Comparison of ENCODE assay signal across 15 cellular contexts in genomic region chr1:114024049-114024448, GRCh38. TPM values are rescaled to one million over a fixed set of nuclear protein-coding genes. Genes with fewer than 3 reads are reported as not detected.
DNase-seq lines count a peak whose midpoint lies in the region; ATAC-seq, FAIRE-seq and TF ChIP-seq lines count a peak whose summit lies in the region.
"Had no signal": no experiment of that assay in that cellular context is flagged by ENCODE, and none has a peak within 500 bp of the region (broad histone marks: within the 10 kb centered on the region; RNA-seq: fewer than 3 reads in every experiment).

No MANE protein-coding gene starts in this region.

- H3K27me3 ChIP-seq in GM23248 (replicated peaks; ENCODE audit: insufficient read depth) (0 out of 2 replicates have a peak, but pooled peaks cover 3% of the 10 kb centered on the region), H1 (replicated peaks in 1 of 4; ENCODE audit: control insufficient read depth in 3 of 4, extremely low read depth in 1 of 4, insufficient read depth in 3 of 4, low read length in 3 of 4) (no peaks in the 10 kb centered on the region; a peak in 1 of 7 replicates)

- peak overlapping the region; percentile 96 for H2BK120ac ChIP-seq in H1 (replicated peaks; ENCODE audit: low read depth, low read length)

- no peaks in the 10 kb centered on the region for H4K20me1 ChIP-seq in GM23248 (ENCODE audit: insufficient read depth)
- no peaks in the 10 kb centered on the region for H4K20me1 ChIP-seq in H1 (replicated peaks in 1 of 2; ENCODE audit: control insufficient read depth in 1 of 2, insufficient read depth in 2 of 2, low read length in 2 of 2)

- POLR2A ChIA-PET in H1 (lab: Charles Lee; ENCODE audit: partially characterized antibody) = interaction anchor here (1.2 to 2.5 kb wide), 5 partner anchors 9 to 122 kb away, joined by 3 to 15 read pairs (median 7); no protein-coding TSS in a partner anchor

- TF ChIP-seq CTCF in H1 (IDR thresholded peaks at IDR 0.05; ENCODE audit: control extremely low read depth in 1 of 3, insufficient read depth in 1 of 3, low read depth in 1 of 3, low read length in 3 of 3) (no peak), nephron (IDR thresholded peaks at IDR 0.05; ENCODE audit: unreplicated experiment in 3 of 3) (no peak)

- TF ChIP-seq RAD21 in H1 (IDR thresholded peaks at IDR 0.05 in 1 of 2, conservative IDR thresholded peaks at IDR 0.05 in 1 of 2; ENCODE audit: low read depth in 2 of 2, low read length in 2 of 2) = no peak

- H3K23me2 ChIP-seq in H1 (ENCODE audit: low read depth, low read length) = no peaks in the 10 kb centered on the region; the same call in 1 of the 2 replicates

- TF ChIP-seq EP300 in H1 (IDR thresholded peaks at IDR 0.05; ENCODE audit: borderline replicate concordance in 1 of 2, low read depth in 2 of 2, low read length in 2 of 2) = no peak

- no peaks in the 10 kb centered on the region for H3K36me3 Mint-ChIP-seq in nephron (ENCODE audit: low read depth)

- H3F3A ChIP-seq in GM23248 (ENCODE audit: insufficient read depth) = no peaks in the 10 kb centered on the region

- peak overlapping the region; percentile 99 for H2BK20ac ChIP-seq in H1 (ENCODE audit: low read length)

- FAIRE-seq in H1 (lab: Jason Lieb, UNC) = peak; percentile 48
- FAIRE-seq: TTC549 had no signal

- no peak for ATAC-seq in GM18505 (IDR thresholded peaks at IDR 0.05; ENCODE audit: unreplicated experiment)
- ATAC-seq in GM21576 (IDR thresholded peaks at IDR 0.05; ENCODE audit: unreplicated experiment) = no peak
- ATAC-seq in HG02642 (IDR thresholded peaks at IDR 0.05; ENCODE audit: poor library complexity, unreplicated experiment) = no peak
- ATAC-seq: activated CD8-positive, alpha-beta T cell treated with anti-CD3 and anti-CD28 coated beads for 36 hours had no signal

- H4K91ac ChIP-seq in H1 (replicated peaks; ENCODE audit: insufficient read length, low read length) = peak overlapping the region; percentile 92

- H3K4me3 ChIP-seq in GM23248 = no peak overlapping the region
- peak overlapping the region in 1 of 4 experiments; percentile 5; a peak in 1 of 8 replicates for H3K4me3 ChIP-seq in H1 (ENCODE audit: extremely low read depth in 1 of 4, insufficient read depth in 2 of 4, low read depth in 3 of 4, low read length in 4 of 4)

- peak overlapping the region; percentile 68; the same call in 1 of the 2 replicates for H2AK5ac ChIP-seq in H1 (ENCODE audit: low read depth, low read length)

- peaks cover 8% of the 10 kb centered on the region for H3K9me3 Mint-ChIP-seq in nephron
- H3K9me3 Mint-ChIP-seq: activated CD8-positive, alpha-beta T cell treated with anti-CD3 and anti-CD28 coated beads for 36 hours had no signal

- TF ChIP-seq POLR2A in H1 (IDR thresholded peaks at IDR 0.05; ENCODE audit: control extremely low read depth in 1 of 2, low read depth in 2 of 2, low read length in 2 of 2) = no peak
- TF ChIP-seq POLR2A in GM18505 (IDR thresholded peaks at IDR 0.05; ENCODE audit: borderline replicate concordance, extremely low read depth, insufficient read depth, insufficient read length) = no peak

- peak overlapping the region; percentile 95 for H2BK12ac ChIP-seq in H1 (ENCODE audit: low read depth, low read length)

- peak overlapping the region; percentile 36 for H3K4ac ChIP-seq in H1 (replicated peaks; ENCODE audit: insufficient read length, low read depth, low read length)

- H3K27ac ChIP-seq in GM23248 = no peak overlapping the region
- peak overlapping the region; percentile 65; the same call in 1 of the 2 replicates for H3K27ac ChIP-seq in H1 (ENCODE audit: low read depth, low read length)

- no peaks in the 10 kb centered on the region for H3K9me2 ChIP-seq in GM23248 (ENCODE audit: insufficient read depth)

- H4K8ac ChIP-seq in H1 (ENCODE audit: extremely low read depth, insufficient read depth, low read length) = peak overlapping the region; percentile 71; the same call in 1 of the 2 replicates

- H3K4me1 Mint-ChIP-seq in nephron = peaks cover 76% of the 10 kb centered on the region

- CTCF ChIA-PET in H1 (lab: Charles Lee; ENCODE audit: partially characterized antibody) = interaction anchor here (0.6 to 1.7 kb wide), 8 partner anchors 10 to 259 kb away, joined by 3 to 5 read pairs (median 4); partner anchors contain the start of gene OLFML3

- H4K5ac ChIP-seq in H1 (ENCODE audit: insufficient read length, low read depth, low read length) = peak overlapping the region; percentile 50

- H3K9ac ChIP-seq in GM23248 (no peak overlapping the region), H1 (replicated peaks in 1 of 4; ENCODE audit: extremely low read depth in 1 of 4, low read depth in 3 of 4, low read length in 3 of 4) (no peak overlapping the region)

- H3K4me3 Mint-ChIP-seq in nephron = peak overlapping the region in 2 of 3 experiments; percentile 5 to 55
- H3K4me3 Mint-ChIP-seq: activated CD8-positive, alpha-beta T cell treated with anti-CD3 and anti-CD28 coated beads for 36 hours had no signal

- 69 to 77% methylated on average over 6 of the region's 6 CpGs for WGBS in GM23248 (ENCODE audit: low coverage in 1 of 2, low lambda C conversion rate in 2 of 2, missing lambda C conversion rate in 2 of 2), 2 experiments
- 61% methylated on average over 6 of the region's 6 CpGs; no CpG with 5 or more reads in 1 of the 2 experiments for WGBS in H1 (ENCODE audit: extremely low coverage in 1 of 2, insufficient coverage in 1 of 2, insufficient read length in 1 of 2, insufficient replicate concordance in 2 of 2, low coverage in 1 of 2, low lambda C conversion rate in 2 of 2, missing lambda C conversion rate in 1 of 2), 2 experiments

- no peaks in the 10 kb centered on the region for H3K27me3 Mint-ChIP-seq in nephron (ENCODE audit: low read depth)
- H3K27me3 Mint-ChIP-seq: activated CD8-positive, alpha-beta T cell treated with anti-CD3 and anti-CD28 coated beads for 36 hours had no signal

- no peak overlapping the region for H2AFZ ChIP-seq in GM23248
- H2AFZ ChIP-seq in H1 (ENCODE audit: low read length) = no peak overlapping the region

- H3K18ac ChIP-seq in H1 (ENCODE audit: extremely low read depth, low read length) = peak overlapping the region; percentile 92; the same call in 1 of the 2 replicates

- H3K23ac ChIP-seq in H1 (ENCODE audit: insufficient read length) = no peak overlapping the region

- H3K36me3 ChIP-seq in GM23248 (ENCODE audit: low read depth) (no peaks in the 10 kb centered on the region), H1 (ENCODE audit: control insufficient read depth in 2 of 4, insufficient read depth in 4 of 4, low read length in 3 of 4) (peaks cover 0 to 11% (median 5%) of the 10 kb centered on the region in 4 experiments; a peak in 2 of 8 replicates)

- H2BK5ac ChIP-seq in H1 (ENCODE audit: low read depth, low read length) = peak overlapping the region; percentile 88; the same call in 1 of the 2 replicates

- H3K14ac ChIP-seq in H1 (ENCODE audit: insufficient read length) = no peak overlapping the region

- H3K4me1 ChIP-seq in GM23248 (ENCODE audit: insufficient read depth) (peaks cover 13% of the 10 kb centered on the region; the same call in 1 of the 2 replicates), H1 (replicated peaks in 1 of 4; ENCODE audit: control insufficient read depth in 3 of 4, insufficient read depth in 4 of 4, low read length in 3 of 4) (peaks cover 2 to 14% (median 5%) of the 10 kb centered on the region in 4 experiments; a peak in 4 of 7 replicates)

- H3K79me1 ChIP-seq in H1 (ENCODE audit: low read depth, low read length) = no peaks in the 10 kb centered on the region

- H3K4me2 ChIP-seq in GM23248 (ENCODE audit: unreplicated experiment) (no peak overlapping the region), H1 (ENCODE audit: insufficient read depth in 1 of 2, low read depth in 2 of 2, low read length in 2 of 2) (peak overlapping the region; percentile 29 to 32; a peak in 2 of 4 replicates)

- H3K56ac ChIP-seq in H1 (replicated peaks; ENCODE audit: insufficient read length, low read depth, low read length) = peak overlapping the region; percentile 65

- H3K79me2 ChIP-seq in GM23248 (ENCODE audit: insufficient read depth) (no peaks in the 10 kb centered on the region), H1 (ENCODE audit: control insufficient read depth in 1 of 2, insufficient read depth in 2 of 2, low read length in 2 of 2) (no peaks in the 10 kb centered on the region; a peak in 1 of 4 replicates)

- H2BK15ac ChIP-seq in H1 (ENCODE audit: low read length) = no peak overlapping the region; the same call in 1 of the 2 replicates

- peak; percentile 12 for DNase-seq in GM23248
- peak; percentile 17 for DNase-seq in NCI-H524 treated with DMSO at 0.1 percent for 48 hours (lab: John Stamatoyannopoulos, UW)
- DNase-seq in H1 (ENCODE audit: low read depth in 1 of 2, low spot score in 2 of 2) = no peak
- no peak for DNase-seq in HUDEP-2 (lab: John Stamatoyannopoulos, UW; ENCODE audit: unreplicated experiment in 76 of 76)
- DNase-seq: activated CD8-positive, alpha-beta T cell treated with anti-CD3 and anti-CD28 coated beads for 36 hours; anterior cingulate cortex; COR-L47; NCI-H1694; stimulated activated CD4-positive, alpha-beta T cell treated with anti-CD3 and anti-CD28 coated beads, Interleukin-12 subunit alpha, Interleukin-12 subunit beta, amount 100 ng/mL, for 4 hours had no signal

- peak overlapping the region; percentile 88 to 97 (median 90) for H3K27ac Mint-ChIP-seq in nephron
- H3K27ac Mint-ChIP-seq: activated CD8-positive, alpha-beta T cell treated with anti-CD3 and anti-CD28 coated beads for 36 hours had no signal

- in situ Hi-C loops in GM23248 (cut with MboI) = no loop called here

- H3K9me3 ChIP-seq in GM23248 (ENCODE audit: low read depth) (no peaks in the 10 kb centered on the region), H1 (ENCODE audit: insufficient read depth in 2 of 2, low read depth in 1 of 2, low read length in 1 of 2) (peaks cover 1 to 7% of the 10 kb centered on the region in 2 experiments; a peak in 2 of 4 replicates)

RNA-seq across cellular contexts. Expression of gene OLFML3, which starts 44.8 kb away (rescaled TPM):
- total RNA-seq in GM23248 (2014; rRNA removed; shearing (Covaris generic)) = 156 and 168 TPM in 2 replicates
- polyA plus RNA-seq in GM23248 (2016; fragmentation: Nextera tagmentation; extraction: Ambion mirVana) (141 and 149 TPM in 2 replicates), H1 (2011; rRNA removed) (72.1 and 72.3 TPM in 2 replicates)
- total RNA-seq in H1 (2021; fragmentation: NEBNext Ultra II Directional; extraction: Animal tissue kit (Norgen Biotek cat#: 25700)) = 55.3 and 56.0 TPM in 2 replicates
- polyA plus RNA-seq in H1 (2011; cell fraction: cytosol; rRNA removed) = 59.2 TPM
- polyA plus RNA-seq in H1 (2011; cell fraction: nucleus; rRNA removed) = 50.6 TPM
- polyA plus RNA-seq in H1 (2012, experiment 1 of 2) = 79.9 to 91.4 TPM (median 85.9 TPM) in 4 replicates
- polyA plus RNA-seq in H1 (2012, experiment 2 of 2) = 108 TPM
- polyA plus RNA-seq in H1 (2013, experiment 1 of 2) = 129 TPM
- polyA plus RNA-seq in H1 (2013, experiment 2 of 2) = 127 TPM
- polyA minus RNA-seq in H1 (2011; rRNA and poly(A)+ RNA removed) = 44.8 and 47.2 TPM in 2 replicates
- 24.4 TPM for polyA minus RNA-seq in H1 (2011; cell fraction: cytosol; rRNA and poly(A)+ RNA removed)
- 13.5 TPM for polyA minus RNA-seq in H1 (2011; cell fraction: nucleus; rRNA and poly(A)+ RNA removed)
- total RNA-seq: SK-MEL-5 had no signal

Comparison
In these comparisons a context has a peak if more than half of its experiments do, and no peak if none do; other contexts are left out.
1. DNase-seq: peak in GM23248 (single experiment) and NCI-H524 treated with DMSO at 0.1 percent for 48 hours (single experiment); none in H1 (0 of 2) and HUDEP-2 (0 of 76).